In the genomic region with DNA sequence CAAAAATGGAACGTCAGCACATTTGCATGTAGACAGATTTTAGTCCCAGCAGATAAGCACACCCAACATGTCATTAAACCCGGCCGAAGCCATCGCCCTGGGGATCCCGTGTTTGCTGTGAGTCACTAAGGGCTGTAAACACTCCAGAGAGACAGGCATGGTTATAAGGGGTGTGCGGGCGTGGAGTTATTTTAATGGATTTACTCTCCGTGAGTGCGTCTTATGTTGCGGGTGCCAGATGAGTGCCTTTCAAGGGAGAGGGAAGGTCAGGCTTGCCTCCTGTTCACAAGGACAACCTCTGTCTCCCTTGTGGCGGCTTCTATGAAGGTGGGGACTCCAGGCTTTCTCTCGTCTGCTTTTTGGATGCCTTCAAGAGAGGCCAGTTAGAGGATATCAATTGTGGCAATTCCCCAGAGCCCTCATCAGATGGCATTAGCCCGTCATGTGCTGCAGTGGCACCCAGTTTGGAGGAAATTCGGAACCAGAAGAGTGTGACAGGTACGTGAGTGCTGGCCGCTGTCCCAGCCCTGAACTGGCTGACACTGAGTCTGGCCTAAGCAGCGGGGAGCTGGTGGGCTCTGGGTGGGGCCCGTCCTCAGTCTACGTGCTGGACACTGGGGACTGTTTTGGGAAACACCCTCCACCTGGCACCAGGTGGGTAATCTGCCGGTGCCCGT, we compare ENCODE assay signal across 11 cellular contexts.
DNase-seq lines count a peak whose midpoint lies in the region; ATAC-seq and TF ChIP-seq lines count a peak whose summit lies in the region.
"Had no signal": no experiment of that assay in that cellular context is flagged by ENCODE, and none has a peak within 500 bp of the region (broad histone marks: within the 10 kb centered on the region; RNA-seq: fewer than 3 reads in every experiment).

No MANE protein-coding gene starts in this region.

- no peaks in the 10 kb centered on the region for H3K9me3 Mint-ChIP-seq in HFFc6
- no peaks in the 10 kb centered on the region for H3K9me3 Mint-ChIP-seq in brain
- H3K9me3 Mint-ChIP-seq in effector memory CD8-positive, alpha-beta T cell: no peaks in the 10 kb centered on the region
- H3K9me3 Mint-ChIP-seq: memory B cell had no signal

- H3K9me3 ChIP-seq in liver (ENCODE audit: control insufficient read depth in 4 of 4, low read length in 3 of 4): no peaks in the 10 kb centered on the region

- H3K27ac Mint-ChIP-seq in HFFc6 (peak overlapping the region; percentile 87), brain (peak overlapping the region; percentile 53 to 78 (median 67))
- no peak overlapping the region for H3K27ac Mint-ChIP-seq in effector memory CD8-positive, alpha-beta T cell
- H3K27ac Mint-ChIP-seq: memory B cell had no signal

- H3K36me3 Mint-ChIP-seq in HFFc6 (ENCODE audit: low read depth) (no peaks in the 10 kb centered on the region), brain (no peaks in the 10 kb centered on the region)
- no peaks in the 10 kb centered on the region for H3K36me3 Mint-ChIP-seq in effector memory CD8-positive, alpha-beta T cell (ENCODE audit: insufficient read depth)
- H3K36me3 Mint-ChIP-seq: memory B cell had no signal

- intact Hi-C loops in head of caudate nucleus (cut with DNase I): no loop called here
- intact Hi-C loops in sciatic nerve (cut with DNase I): loop anchor here (10.0 kb wide), 1 partner anchor 105 kb away; no protein-coding TSS in a partner anchor

- H3K4me3 ChIP-seq in liver (ENCODE audit: low read depth in 1 of 3, low read length in 3 of 3): no peak overlapping the region

- WGBS in liver: 66% methylated on average over 21 of the region's 21 CpGs

- H3K4me1 Mint-ChIP-seq in HFFc6 (ENCODE audit: low read depth) (peaks cover 52% of the 10 kb centered on the region), brain (peaks cover 68% of the 10 kb centered on the region)
- H3K4me1 Mint-ChIP-seq in effector memory CD8-positive, alpha-beta T cell (ENCODE audit: low read depth in 2 of 2): peaks cover 0 to 3% of the 10 kb centered on the region in 2 donors

- TF ChIP-seq RAD21 in liver (IDR thresholded peaks at IDR 0.05): peak in 1 of 2 donors; percentile 15

- peak; percentile 54 for DNase-seq in A172 (ENCODE audit: low spot score)
- DNase-seq in HFFc6: peak; percentile 86
- no peak for DNase-seq in effector memory CD8-positive, alpha-beta T cell
- DNase-seq in head of caudate nucleus: no peak
- DNase-seq in sciatic nerve (ENCODE audit: low spot score): no peak
- DNase-seq: aorta had no signal

- no peak for ATAC-seq in effector memory CD8-positive, alpha-beta T cell (replicated peaks)
- no peak for ATAC-seq in HG03457 (IDR thresholded peaks at IDR 0.05; ENCODE audit: unreplicated experiment)
- ATAC-seq in sciatic nerve: no peak

- no peak for TF ChIP-seq CTCF in HFFc6 (IDR thresholded peaks at IDR 0.05)
- no peak for TF ChIP-seq CTCF in brain (conservative IDR thresholded peaks at IDR 0.05)
- TF ChIP-seq CTCF in liver (IDR thresholded peaks at IDR 0.05; ENCODE audit: low read depth, low read length, missing input control): no peak

- H3K27me3 Mint-ChIP-seq in HFFc6 (ENCODE audit: insufficient read depth): peaks cover 6% of the 10 kb centered on the region; the same call in 1 of the 2 replicates
- peaks cover 19% of the 10 kb centered on the region for H3K27me3 Mint-ChIP-seq in brain
- H3K27me3 Mint-ChIP-seq in effector memory CD8-positive, alpha-beta T cell: peaks cover 51 to 53% of the 10 kb centered on the region in 2 donors

- H3K27me3 ChIP-seq in liver (ENCODE audit: control insufficient read depth in 4 of 4, insufficient read depth in 4 of 4, low read length in 3 of 4): peaks cover 0 to 17% (median 3%) of the 10 kb centered on the region in 4 donors

- H3K36me3 ChIP-seq in liver (ENCODE audit: control insufficient read depth in 4 of 4, insufficient read depth in 3 of 4, low read depth in 1 of 4, low read length in 3 of 4): no peaks in the 10 kb centered on the region

- H3K4me3 Mint-ChIP-seq in HFFc6 (peak overlapping the region; percentile 71), brain (peak overlapping the region in 3 of 5 experiments; percentile 13 to 27 (median 17))
- H3K4me3 Mint-ChIP-seq in effector memory CD8-positive, alpha-beta T cell: no peak overlapping the region
- H3K4me3 Mint-ChIP-seq: memory B cell had no signal

- peaks cover 0 to 6% (median 0%) of the 10 kb centered on the region in 4 donors for H3K4me1 ChIP-seq in liver (ENCODE audit: control insufficient read depth in 4 of 4, insufficient read depth in 4 of 4, low read length in 3 of 4)

- peak overlapping the region; percentile 58 to 66 for H3K27ac ChIP-seq in liver (ENCODE audit: low read depth in 1 of 2, low read length in 2 of 2)
- H3K27ac ChIP-seq: VCaP had no signal

- H3K9ac ChIP-seq in liver (ENCODE audit: low read depth in 1 of 2, low read length in 2 of 2): no peak overlapping the region

TF ChIP-seq in liver, 16 proteins besides CTCF, POLR2A, EP300 and RAD21:
- no peak for TF ChIP-seq TAF1 (conservative IDR thresholded peaks at IDR 0.05)
- TF ChIP-seq, protein P1, sequence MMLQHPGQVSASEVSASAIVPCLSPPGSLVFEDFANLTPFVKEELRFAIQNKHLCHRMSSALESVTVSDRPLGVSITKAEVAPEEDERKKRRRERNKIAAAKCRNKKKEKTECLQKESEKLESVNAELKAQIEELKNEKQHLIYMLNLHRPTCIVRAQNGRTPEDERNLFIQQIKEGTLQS (IDR thresholded peaks at IDR 0.05): no peak
- TF ChIP-seq JUND (IDR thresholded peaks at IDR 0.05): peak in 1 of 2 donors; percentile 45
- peak; percentile 50 for TF ChIP-seq NR2F2 (IDR thresholded peaks at IDR 0.05)
- TF ChIP-seq, protein P2, sequence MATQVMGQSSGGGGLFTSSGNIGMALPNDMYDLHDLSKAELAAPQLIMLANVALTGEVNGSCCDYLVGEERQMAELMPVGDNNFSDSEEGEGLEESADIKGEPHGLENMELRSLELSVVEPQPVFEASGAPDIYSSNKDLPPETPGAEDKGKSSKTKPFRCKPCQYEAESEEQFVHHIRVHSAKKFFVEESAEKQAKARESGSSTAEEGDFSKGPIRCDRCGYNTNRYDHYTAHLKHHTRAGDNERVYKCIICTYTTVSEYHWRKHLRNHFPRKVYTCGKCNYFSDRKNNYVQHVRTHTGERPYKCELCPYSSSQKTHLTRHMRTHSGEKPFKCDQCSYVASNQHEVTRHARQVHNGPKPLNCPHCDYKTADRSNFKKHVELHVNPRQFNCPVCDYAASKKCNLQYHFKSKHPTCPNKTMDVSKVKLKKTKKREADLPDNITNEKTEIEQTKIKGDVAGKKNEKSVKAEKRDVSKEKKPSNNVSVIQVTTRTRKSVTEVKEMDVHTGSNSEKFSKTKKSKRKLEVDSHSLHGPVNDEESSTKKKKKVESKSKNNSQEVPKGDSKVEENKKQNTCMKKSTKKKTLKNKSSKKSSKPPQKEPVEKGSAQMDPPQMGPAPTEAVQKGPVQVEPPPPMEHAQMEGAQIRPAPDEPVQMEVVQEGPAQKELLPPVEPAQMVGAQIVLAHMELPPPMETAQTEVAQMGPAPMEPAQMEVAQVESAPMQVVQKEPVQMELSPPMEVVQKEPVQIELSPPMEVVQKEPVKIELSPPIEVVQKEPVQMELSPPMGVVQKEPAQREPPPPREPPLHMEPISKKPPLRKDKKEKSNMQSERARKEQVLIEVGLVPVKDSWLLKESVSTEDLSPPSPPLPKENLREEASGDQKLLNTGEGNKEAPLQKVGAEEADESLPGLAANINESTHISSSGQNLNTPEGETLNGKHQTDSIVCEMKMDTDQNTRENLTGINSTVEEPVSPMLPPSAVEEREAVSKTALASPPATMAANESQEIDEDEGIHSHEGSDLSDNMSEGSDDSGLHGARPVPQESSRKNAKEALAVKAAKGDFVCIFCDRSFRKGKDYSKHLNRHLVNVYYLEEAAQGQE (IDR thresholded peaks at IDR 0.05): no peak
- TF ChIP-seq GABPA (IDR thresholded peaks at IDR 0.05 in 1 of 2, conservative IDR thresholded peaks at IDR 0.05 in 1 of 2): no peak
- TF ChIP-seq HNF4G (IDR thresholded peaks at IDR 0.05): no peak
- TF ChIP-seq RXRA (IDR thresholded peaks at IDR 0.05): peak; percentile 43 to 50
- TF ChIP-seq, protein P3, sequence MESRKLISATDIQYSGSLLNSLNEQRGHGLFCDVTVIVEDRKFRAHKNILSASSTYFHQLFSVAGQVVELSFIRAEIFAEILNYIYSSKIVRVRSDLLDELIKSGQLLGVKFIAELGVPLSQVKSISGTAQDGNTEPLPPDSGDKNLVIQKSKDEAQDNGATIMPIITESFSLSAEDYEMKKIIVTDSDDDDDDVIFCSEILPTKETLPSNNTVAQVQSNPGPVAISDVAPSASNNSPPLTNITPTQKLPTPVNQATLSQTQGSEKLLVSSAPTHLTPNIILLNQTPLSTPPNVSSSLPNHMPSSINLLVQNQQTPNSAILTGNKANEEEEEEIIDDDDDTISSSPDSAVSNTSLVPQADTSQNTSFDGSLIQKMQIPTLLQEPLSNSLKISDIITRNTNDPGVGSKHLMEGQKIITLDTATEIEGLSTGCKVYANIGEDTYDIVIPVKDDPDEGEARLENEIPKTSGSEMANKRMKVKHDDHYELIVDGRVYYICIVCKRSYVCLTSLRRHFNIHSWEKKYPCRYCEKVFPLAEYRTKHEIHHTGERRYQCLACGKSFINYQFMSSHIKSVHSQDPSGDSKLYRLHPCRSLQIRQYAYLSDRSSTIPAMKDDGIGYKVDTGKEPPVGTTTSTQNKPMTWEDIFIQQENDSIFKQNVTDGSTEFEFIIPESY (IDR thresholded peaks at IDR 0.05): no peak
- no peak for TF ChIP-seq YY1 (IDR thresholded peaks at IDR 0.05)
- no peak for TF ChIP-seq SP1 (IDR thresholded peaks at IDR 0.05)
- TF ChIP-seq EGR1 (IDR thresholded peaks at IDR 0.05; ENCODE audit: low read depth in 2 of 2): no peak
- no peak for TF ChIP-seq FOXA2 (IDR thresholded peaks at IDR 0.05)
- no peak for TF ChIP-seq FOXA1 (IDR thresholded peaks at IDR 0.05)
- no peak for TF ChIP-seq HNF4A (conservative IDR thresholded peaks at IDR 0.05)
- TF ChIP-seq, protein P4, sequence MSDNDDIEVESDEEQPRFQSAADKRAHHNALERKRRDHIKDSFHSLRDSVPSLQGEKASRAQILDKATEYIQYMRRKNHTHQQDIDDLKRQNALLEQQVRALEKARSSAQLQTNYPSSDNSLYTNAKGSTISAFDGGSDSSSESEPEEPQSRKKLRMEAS (IDR thresholded peaks at IDR 0.05): no peak

Comparison
In these comparisons a context has a peak if more than half of its experiments do, and no peak if none do; other contexts are left out.
1. DNase-seq: peak in A172 (single experiment) and HFFc6 (single experiment); none in effector memory CD8-positive, alpha-beta T cell (0 of 3), head of caudate nucleus (0 of 42) and sciatic nerve (single experiment).
2. H3K27ac Mint-ChIP-seq: peak in HFFc6 (single experiment) and brain (5 of 5); none in effector memory CD8-positive, alpha-beta T cell (0 of 2).
3. H3K4me3 Mint-ChIP-seq: peak in HFFc6 (single experiment) and brain (3 of 5); none in effector memory CD8-positive, alpha-beta T cell (0 of 2).